11 cellular contexts compared by ENCODE assay signal in the genomic region with DNA sequence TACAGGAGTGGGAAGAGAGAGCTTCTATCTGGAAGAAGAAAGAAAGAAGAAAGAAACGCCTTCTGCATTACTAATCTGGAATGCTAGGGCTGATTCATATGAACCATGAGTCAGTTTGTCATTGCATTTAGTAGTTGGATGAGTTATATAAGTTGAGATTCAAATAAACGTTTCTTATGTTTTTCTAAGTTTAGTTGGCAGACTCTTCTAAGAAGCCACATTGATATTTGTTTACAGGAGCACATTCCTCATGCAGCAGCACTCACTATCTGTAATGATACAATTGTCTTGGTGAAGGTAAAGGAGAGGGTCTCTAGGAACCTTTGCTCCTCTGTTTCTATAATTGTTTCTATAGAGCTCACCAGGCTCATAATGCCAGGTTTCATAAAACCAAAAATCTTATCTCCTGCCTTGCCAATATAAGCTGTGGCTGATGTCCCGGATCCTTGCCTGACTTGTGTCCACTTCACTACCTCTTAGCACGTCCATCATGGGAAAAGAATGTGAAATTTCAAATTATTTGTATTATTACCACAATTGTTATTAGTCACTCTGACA. TPM values are rescaled to one million over a fixed set of nuclear protein-coding genes. Genes with fewer than 3 reads are reported as not detected.
DNase-seq lines count a peak whose midpoint lies in the region; ATAC-seq and TF ChIP-seq lines count a peak whose summit lies in the region.
"Had no signal": no experiment of that assay in that cellular context is flagged by ENCODE, and none has a peak within 500 bp of the region (broad histone marks: within the 10 kb centered on the region; RNA-seq: fewer than 3 reads in every experiment).

No MANE protein-coding gene starts in this region.

- POLR2A ChIA-PET in AG04449 (lab: Yijun Ruan, JAX): interaction anchor here (0.6 to 2.0 kb wide), 5 partner anchors 10 to 163 kb away, joined by 3 to 7 read pairs (median 5); no protein-coding TSS in a partner anchor

- H3K27me3 Mint-ChIP-seq in HFFc6 (ENCODE audit: insufficient read depth): peaks cover 28% of the 10 kb centered on the region

- no peak overlapping the region for H3K4me3 ChIP-seq in AG04449 (ENCODE audit: low read depth, low read length)
- H3K4me3 ChIP-seq in kidney epithelial cell (ENCODE audit: low read depth, low read length): no peak overlapping the region
- H3K4me3 ChIP-seq: mucosa of descending colon had no signal

- H3K4me3 Mint-ChIP-seq in HFFc6: peak overlapping the region; percentile 27; the same call in 1 of the 2 replicates

- intact Hi-C loops in Right ventricle myocardium inferior (cut with DNase I): no loop called here

- TF ChIP-seq CTCF in AG04449 (IDR thresholded peaks at IDR 0.05; ENCODE audit: insufficient read depth, low read length, missing control alignments) (no peak), HFFc6 (IDR thresholded peaks at IDR 0.05) (peak; percentile 71), kidney epithelial cell (IDR thresholded peaks at IDR 0.05; ENCODE audit: insufficient read depth, low read length, poor library complexity, severe bottlenecking) (peak; percentile 20)

- CTCF ChIA-PET in AG04449 (lab: Yijun Ruan, JAX): interaction anchor here (0.7 to 3.7 kb wide), 10 partner anchors 8 to 162 kb away, joined by 3 to 22 read pairs (median 6); no protein-coding TSS in a partner anchor

- H3K4me1 Mint-ChIP-seq in HFFc6 (ENCODE audit: low read depth): peaks cover 29% of the 10 kb centered on the region

- peak overlapping the region; percentile 85 for H3K27ac Mint-ChIP-seq in HFFc6

- DNase-seq in AG04449 (ENCODE audit: low read depth, low spot score) (peak; percentile 78), HFFc6 (peak; percentile 94), astrocyte of the hippocampus (ENCODE audit: low read depth, low spot score) (peak; percentile 76), kidney epithelial cell (ENCODE audit: low read depth) (peak; percentile 45), Right ventricle myocardium inferior (ENCODE audit: missing footprints) (no peak), OCI-M1 (lab: John Stamatoyannopoulos, UW) (no peak), NOMO-1 treated with DMSO at 0.1 percent for 48 hours (lab: John Stamatoyannopoulos, UW; ENCODE audit: unreplicated experiment) (no peak), Kasumi-1 (lab: John Stamatoyannopoulos, UW) (no peak)
- DNase-seq: MM.1S, mucosa of descending colon had no signal

- H3K9me3 Mint-ChIP-seq in HFFc6: peaks cover 8% of the 10 kb centered on the region

- H3K27me3 ChIP-seq in kidney epithelial cell (ENCODE audit: control insufficient read depth, insufficient read depth, low read length): no peaks in the 10 kb centered on the region

- H3K36me3 Mint-ChIP-seq in HFFc6 (ENCODE audit: low read depth): peaks cover 14% of the 10 kb centered on the region

- no peak for ATAC-seq in Right ventricle myocardium inferior
- ATAC-seq: mucosa of descending colon had no signal

- no peaks in the 10 kb centered on the region for H3K36me3 ChIP-seq in kidney epithelial cell (ENCODE audit: control insufficient read depth, insufficient read depth, low read length)

RNA-seq across cellular contexts. Expression of gene HOPX, which starts 39.5 kb away (rescaled TPM):
- total RNA-seq in HFFc6 (2021; fragmentation: NEBNext Ultra II Directional; extraction: Animal tissue kit (Norgen Biotek cat#: 25700)): not detected
- total RNA-seq in kidney epithelial cell: 0.96 and 3.0 TPM in 2 replicates
- total RNA-seq in Right ventricle myocardium inferior: 59.3 TPM
- total RNA-seq: OCI-LY7 had no signal

Comparison
In these comparisons a context has a peak if more than half of its experiments do, and no peak if none do; other contexts are left out.
1. DNase-seq: peak in AG04449 (single experiment), HFFc6 (single experiment), astrocyte of the hippocampus (single experiment) and kidney epithelial cell (single experiment); none in Right ventricle myocardium inferior (single experiment), OCI-M1 (single experiment), NOMO-1 treated with DMSO at 0.1 percent for 48 hours (single experiment) and Kasumi-1 (0 of 2).
2. RNA of gene HOPX, which starts 39.5 kb away (total RNA-seq): 59.3 TPM in Right ventricle myocardium inferior (single experiment); 0.96 to 3.0 TPM in kidney epithelial cell and not detected in HFFc6; every median in the first group is over 10 times any median in the second.